8 cellular contexts compared by ENCODE assay signal in the genomic region with DNA sequence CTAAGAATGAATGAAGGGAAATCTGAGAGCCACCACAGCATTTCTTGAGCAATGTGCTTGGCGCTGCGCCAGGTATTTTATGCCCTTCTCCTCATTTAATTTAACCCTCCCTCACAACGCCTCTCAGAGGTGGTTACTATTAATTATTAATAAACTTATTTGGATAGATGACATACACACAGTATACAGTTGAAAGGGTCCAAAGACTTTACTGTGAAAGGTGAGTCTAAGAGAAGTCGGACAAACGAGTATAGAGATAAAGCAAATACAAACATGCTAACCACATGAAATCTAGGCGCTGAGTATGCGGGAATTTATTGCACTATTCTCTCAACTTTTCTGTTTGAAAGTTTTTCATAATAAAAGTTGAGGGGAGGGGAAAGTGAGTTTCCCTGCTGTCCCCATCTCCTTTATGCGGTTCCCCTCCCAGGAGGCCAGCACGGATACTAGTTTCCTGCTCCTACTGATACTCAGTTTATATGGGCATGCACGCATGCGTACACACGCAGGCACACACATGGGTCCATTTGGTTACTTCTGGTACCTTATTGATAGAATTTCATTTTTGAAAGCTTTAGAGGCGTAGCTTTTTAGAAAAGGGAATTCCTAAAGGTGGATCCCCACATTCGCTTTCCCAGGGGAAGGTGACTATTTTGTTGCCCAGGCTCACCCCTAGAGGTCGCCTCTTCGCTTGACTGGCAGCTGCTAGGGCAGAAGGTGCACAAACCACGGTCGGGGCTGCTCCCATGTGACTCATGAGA.
DNase-seq lines count a peak whose midpoint lies in the region; ATAC-seq lines count a peak whose summit lies in the region.

No MANE protein-coding gene starts in this region.

- DNase-seq in DMS79 treated with DMSO at 0.1 percent for 48 hours (lab: John Stamatoyannopoulos, UW), result peak; percentile 41
- no peak for DNase-seq in DMS79 (lab: John Stamatoyannopoulos, UW)
- DNase-seq in NCI-H1930 (lab: John Stamatoyannopoulos, UW), result peak; percentile 11 to 42
- DNase-seq in activated CD4-positive, CD25-positive, alpha-beta regulatory T cell treated with anti-CD3 and anti-CD28 coated beads, Interleukin-2, amount 50 U/mL, for 16 hours (ENCODE audit: low read depth, low spot score), result peak; percentile 22
- DNase-seq in central memory CD4-positive, alpha-beta T cell, result peak; percentile 41
- DNase-seq in kidney glomerular epithelial cell (lab: John Stamatoyannopoulos, UW), result peak; percentile 63
- DNase-seq in stimulated activated CD4-positive, alpha-beta T cell treated with anti-CD3 and anti-CD28 coated beads, Interleukin-1b, Interleukin-23, amount 100 ng/mL, for 4 hours (ENCODE audit: low read depth in 2 of 2), result peak; percentile 63 to 65

- ATAC-seq in HG02798 (IDR thresholded peaks at IDR 0.05; ENCODE audit: poor library complexity, unreplicated experiment), result peak; percentile 93
